In genomic region chr2:75719616-75720015, GRCh38 we compare ENCODE assay signal across 34 cellular contexts.
"Had no signal": no experiment of that assay in that cellular context is flagged by ENCODE, and none has a peak within 500 bp of the region (broad histone marks: within the 10 kb centered on the region; RNA-seq: fewer than 3 reads in every experiment).

No MANE protein-coding gene starts in this region.

- ATAC-seq: activated naive CD4-positive, alpha-beta T cell treated with anti-CD3 and anti-CD28 coated beads, Interleukin-2, amount 50 U/mL, for 72 hours; activated naive CD8-positive, alpha-beta T cell treated with anti-CD3 and anti-CD28 coated beads, Interleukin-2, amount 50 U/mL, for 24 hours; activated T-cell treated with anti-CD3 and anti-CD28 coated beads, Interleukin-2, amount 50 U/mL, for 4 hours; activated T-cell treated with anti-CD3 and anti-CD28 coated beads, Interleukin-2, amount 50 U/mL, for 72 hours; activated T-helper 17 cell treated with anti-CD3 and anti-CD28 coated beads, Interleukin-2, amount 50 U/mL, for 72 hours; body of pancreas had no signal

- DNase-seq: activated effector memory CD4-positive, alpha-beta T cell treated with anti-CD3 and anti-CD28 coated beads, Interleukin-2, amount 50 U/mL, for 16 hours; activated effector memory CD4-positive, alpha-beta T cell treated with Interleukin-2 at 50 U/mL for 16 hours; activated gamma-delta T cell; activated gamma-delta T cell treated with Interleukin-2 at 50 U/mL for 16 hours; activated naive CD4-positive, alpha-beta T cell; activated naive CD4-positive, alpha-beta T cell treated with anti-CD3 and anti-CD28 coated beads for 36 hours; activated naive CD4-positive, alpha-beta T cell treated with anti-CD3 and anti-CD28 coated beads, Interleukin-2, amount 10 ng/mL, durations not matched to agents 7 days and 5 days; activated naive CD4-positive, alpha-beta T cell treated with anti-CD3 and anti-CD28 coated beads, Interleukin-2, amount 50 U/mL, for 16 hours; activated naive CD4-positive, alpha-beta T cell treated with Interleukin-2 at 50 U/mL for 16 hours; activated naive CD8-positive, alpha-beta T cell treated with anti-CD3 and anti-CD28 coated beads for 36 hours; activated naive CD8-positive, alpha-beta T cell treated with anti-CD3 and anti-CD28 coated beads, Interleukin-2, amount 10 ng/mL, durations not matched to agents 7 days and 5 days; activated naive CD8-positive, alpha-beta T cell treated with anti-CD3 and anti-CD28 coated beads, Interleukin-2, amount 50 U/mL, for 24 hours; activated T-cell treated with anti-CD3 and anti-CD28 coated beads, Interleukin-2, amount 50 U/mL, for 1 hour; activated T-cell treated with anti-CD3 and anti-CD28 coated beads, Interleukin-2, amount 50 U/mL, for 24 hours; activated T-cell treated with anti-CD3 and anti-CD28 coated beads, Interleukin-2, amount 50 U/mL, for 4 hours; activated T-cell treated with anti-CD3 and anti-CD28 coated beads, Interleukin-2, amount 50 U/mL, for 48 hours; activated T-cell treated with anti-CD3 and anti-CD28 coated beads, Interleukin-2, amount 50 U/mL, for 72 hours; adrenal gland; amniotic stem cell; amygdala; anterior cingulate cortex; aorta; body of pancreas; brain microvascular endothelial cell; caudate nucleus; central memory CD4-positive, alpha-beta T cell; cerebellar nuclear complex had no signal

- H3K27ac ChIP-seq: adrenal gland, ascending aorta, body of pancreas, brain microvascular endothelial cell, breast epithelium, cardiac muscle cell had no signal

- H3K27me3 ChIP-seq: adrenal gland, ascending aorta, body of pancreas, brain microvascular endothelial cell, breast epithelium, cardiac muscle cell had no signal

- H3K9me3 ChIP-seq: adrenal gland, ascending aorta, body of pancreas had no signal

- H3K4me1 ChIP-seq: adrenal gland, ascending aorta, body of pancreas, breast epithelium had no signal

- FAIRE-seq: astrocyte, bronchial epithelial cell had no signal

- H3K36me3 ChIP-seq: adrenal gland, ascending aorta, brain microvascular endothelial cell, breast epithelium, cardiac muscle cell had no signal

- H3K4me3 ChIP-seq: adrenal gland, ascending aorta, body of pancreas, breast epithelium, cardiac muscle cell had no signal
